In the genomic region with DNA sequence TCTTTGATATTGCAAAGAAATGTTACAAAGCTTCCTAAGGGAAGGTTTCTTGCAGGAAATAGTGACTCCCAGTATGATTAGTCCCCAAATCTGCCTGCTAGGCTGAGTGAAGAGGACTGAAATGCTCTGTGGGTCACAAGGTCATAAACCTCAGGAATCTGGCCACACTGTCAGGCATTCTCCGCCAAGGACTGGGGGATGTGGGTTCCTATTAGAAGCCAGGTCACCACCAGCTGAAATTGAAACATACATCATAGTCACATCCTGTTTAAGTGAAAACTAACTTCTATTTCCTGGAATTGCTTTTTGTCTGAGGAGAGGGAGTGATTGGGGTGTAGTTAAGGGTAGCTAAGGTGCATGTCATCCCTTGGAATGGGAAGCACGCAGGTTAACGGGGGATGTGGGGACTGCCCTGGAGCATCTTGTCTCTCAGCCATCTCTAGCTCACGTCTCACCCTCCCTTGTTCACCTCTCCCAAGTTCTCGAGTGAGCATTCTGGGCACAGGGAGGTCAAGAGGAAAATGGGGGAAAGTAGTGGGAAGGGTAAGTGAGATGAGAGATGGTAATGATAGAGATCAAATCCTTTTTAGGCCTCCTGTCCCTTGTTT, we compare ENCODE assay signal across 9 cellular contexts.
A peak's percentile ranks its signal among the peaks of the same experiment; 100 is the strongest.
DNase-seq lines count a peak whose midpoint lies in the region; ATAC-seq, FAIRE-seq and TF ChIP-seq lines count a peak whose summit lies in the region.
"Had no signal": no experiment of that assay in that cellular context is flagged by ENCODE, and none has a peak within 500 bp of the region (broad histone marks: within the 10 kb centered on the region; RNA-seq: fewer than 3 reads in every experiment).

No MANE protein-coding gene starts in this region.

- no peaks in the 10 kb centered on the region for H3K36me3 ChIP-seq in tibial artery

- H3K27me3 ChIP-seq in tibial artery = no peaks in the 10 kb centered on the region

- peak; percentile 8 for DNase-seq in stimulated activated CD4-positive, alpha-beta T cell treated with anti-CD3 and anti-CD28 coated beads, Interleukin-1b, Interleukin-23, amount 100 ng/mL, for 48 hours
- DNase-seq in stimulated activated CD4-positive, alpha-beta T cell treated with anti-CD3 and anti-CD28 coated beads, Interleukin-4, amount 100 ng/mL, for 1 hour = no peak
- peak; percentile 20 to 25 for DNase-seq in activated CD4-positive, alpha-beta T cell treated with anti-CD3 and anti-CD28 coated beads, Interleukin-2, amount 50 U/mL, for 48 hours
- DNase-seq in islet precursor cell (peak; percentile 91), urothelium cell line (ENCODE audit: low spot score) (peak; percentile 67), AG08396 (ENCODE audit: low spot score) (no peak), tibial artery (no peak)

- no peak for TF ChIP-seq CTCF in tibial artery (IDR thresholded peaks at IDR 0.05)

- FAIRE-seq in urothelium cell line (lab: Jason Lieb, UNC) = peak; percentile 65
- FAIRE-seq: colon had no signal

- no peak overlapping the region for H3K4me3 ChIP-seq in tibial artery

- no peak overlapping the region for H3K27ac ChIP-seq in tibial artery

- ATAC-seq in GM19324 (IDR thresholded peaks at IDR 0.05; ENCODE audit: low FRiP score, unreplicated experiment) = no peak

- no peaks in the 10 kb centered on the region for H3K9me3 ChIP-seq in tibial artery

- no peaks in the 10 kb centered on the region for H3K4me1 ChIP-seq in tibial artery

- intact Hi-C loops in tibial artery (cut with DNase I; ENCODE audit: low total_unique reads) = no loop called here

Comparison
In these comparisons a context has a peak if more than half of its experiments do, and no peak if none do; other contexts are left out.
1. DNase-seq: peak in stimulated activated CD4-positive, alpha-beta T cell treated with anti-CD3 and anti-CD28 coated beads, Interleukin-1b, Interleukin-23, amount 100 ng/mL, for 48 hours (single experiment), activated CD4-positive, alpha-beta T cell treated with anti-CD3 and anti-CD28 coated beads, Interleukin-2, amount 50 U/mL, for 48 hours (2 of 2), islet precursor cell (single experiment) and urothelium cell line (single experiment); none in stimulated activated CD4-positive, alpha-beta T cell treated with anti-CD3 and anti-CD28 coated beads, Interleukin-4, amount 100 ng/mL, for 1 hour (single experiment), AG08396 (single experiment) and tibial artery (0 of 2).